In the genomic region with DNA sequence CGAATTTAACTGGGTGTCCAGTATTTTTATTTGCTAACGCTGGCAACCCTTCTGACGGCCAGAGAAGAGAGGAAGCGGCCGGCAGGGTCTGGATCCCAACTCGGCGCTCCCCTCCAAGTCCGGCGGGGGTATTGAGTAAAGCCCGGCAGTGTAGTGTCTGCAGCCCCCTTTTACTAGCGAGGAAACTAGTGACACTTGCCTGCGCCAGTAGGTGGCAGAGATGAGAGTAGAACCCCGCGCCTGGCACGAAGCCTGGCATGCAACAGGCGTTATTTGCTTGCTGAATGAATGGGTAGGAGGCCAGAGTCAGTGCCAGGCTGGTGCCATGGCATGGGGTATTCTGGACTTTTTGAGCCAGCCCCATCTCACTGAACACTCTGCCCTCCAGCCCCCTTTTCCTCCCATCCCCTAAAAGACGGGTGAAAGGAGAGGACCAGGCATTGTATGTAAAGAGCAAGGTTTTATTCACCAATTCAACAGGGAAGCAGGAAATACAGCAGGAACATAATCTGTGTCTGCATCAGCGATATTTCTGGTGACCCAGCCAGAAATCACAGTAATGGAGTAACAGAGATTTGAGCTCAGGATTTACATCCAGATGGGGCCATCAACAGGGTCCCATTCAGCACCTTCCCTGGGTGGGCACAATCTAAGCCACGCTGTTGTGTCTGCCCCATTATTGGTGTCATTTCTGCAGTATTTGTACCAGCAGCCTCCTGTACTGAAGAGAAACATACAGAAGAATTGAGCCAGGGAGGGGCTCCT, we compare ENCODE assay signal across 1 cellular context.
TF ChIP-seq lines count a peak whose summit lies in the region.

No MANE protein-coding gene starts in this region.

TF ChIP-seq in HepG2, 621 proteins besides CTCF, POLR2A, EP300 and RAD21:
- TF ChIP-seq ZNF382 (CRISPR knock-in tag; IDR thresholded peaks at IDR 0.05; ENCODE audit: borderline replicate concordance) = no peak
- TF ChIP-seq STAG1 (CRISPR knock-in tag; IDR thresholded peaks at IDR 0.05) = peak; percentile 46
- peak; percentile 10; the same call in 1 of the 2 replicates for TF ChIP-seq ZNF430 (CRISPR knock-in tag; IDR thresholded peaks at IDR 0.05)
- TF ChIP-seq, protein P1, sequence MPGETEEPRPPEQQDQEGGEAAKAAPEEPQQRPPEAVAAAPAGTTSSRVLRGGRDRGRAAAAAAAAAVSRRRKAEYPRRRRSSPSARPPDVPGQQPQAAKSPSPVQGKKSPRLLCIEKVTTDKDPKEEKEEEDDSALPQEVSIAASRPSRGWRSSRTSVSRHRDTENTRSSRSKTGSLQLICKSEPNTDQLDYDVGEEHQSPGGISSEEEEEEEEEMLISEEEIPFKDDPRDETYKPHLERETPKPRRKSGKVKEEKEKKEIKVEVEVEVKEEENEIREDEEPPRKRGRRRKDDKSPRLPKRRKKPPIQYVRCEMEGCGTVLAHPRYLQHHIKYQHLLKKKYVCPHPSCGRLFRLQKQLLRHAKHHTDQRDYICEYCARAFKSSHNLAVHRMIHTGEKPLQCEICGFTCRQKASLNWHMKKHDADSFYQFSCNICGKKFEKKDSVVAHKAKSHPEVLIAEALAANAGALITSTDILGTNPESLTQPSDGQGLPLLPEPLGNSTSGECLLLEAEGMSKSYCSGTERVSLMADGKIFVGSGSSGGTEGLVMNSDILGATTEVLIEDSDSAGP (CRISPR knock-in tag; IDR thresholded peaks at IDR 0.05; ENCODE audit: borderline replicate concordance) = 0 out of 2 replicates have a peak, but pooled peaks have one; percentile 26
- no peak for TF ChIP-seq ZNF558 (CRISPR knock-in tag; IDR thresholded peaks at IDR 0.05; ENCODE audit: borderline replicate concordance)
- no peak for TF ChIP-seq SAFB2 (CRISPR knock-in tag; IDR thresholded peaks at IDR 0.05; ENCODE audit: borderline replicate concordance, low read depth)
- TF ChIP-seq RBM39 (IDR thresholded peaks at IDR 0.05; ENCODE audit: low read depth, low read length, poor library complexity, severe bottlenecking) = peak; percentile 12
- TF ChIP-seq ZBTB7B (CRISPR knock-in tag; IDR thresholded peaks at IDR 0.05) = peak; percentile 55; the same call in 1 of the 2 replicates
- TF ChIP-seq, protein P2, sequence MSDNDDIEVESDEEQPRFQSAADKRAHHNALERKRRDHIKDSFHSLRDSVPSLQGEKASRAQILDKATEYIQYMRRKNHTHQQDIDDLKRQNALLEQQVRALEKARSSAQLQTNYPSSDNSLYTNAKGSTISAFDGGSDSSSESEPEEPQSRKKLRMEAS (IDR thresholded peaks at IDR 0.05) = 0 out of 2 replicates have a peak, but pooled peaks have one; percentile 8
- 0 out of 2 replicates have a peak, but pooled peaks have one; percentile 46 for TF ChIP-seq KDM4B (CRISPR knock-in tag; IDR thresholded peaks at IDR 0.05)
- TF ChIP-seq ZNF543 (CRISPR knock-in tag; IDR thresholded peaks at IDR 0.05) = 0 out of 2 replicates have a peak, but pooled peaks have one; percentile 9
- 0 out of 2 replicates have a peak, but pooled peaks have one; percentile 3 for TF ChIP-seq PHF21A (CRISPR knock-in tag; IDR thresholded peaks at IDR 0.05)
- TF ChIP-seq ATAD3A (CRISPR knock-in tag; IDR thresholded peaks at IDR 0.05) = no peak
- TF ChIP-seq, protein P3, sequence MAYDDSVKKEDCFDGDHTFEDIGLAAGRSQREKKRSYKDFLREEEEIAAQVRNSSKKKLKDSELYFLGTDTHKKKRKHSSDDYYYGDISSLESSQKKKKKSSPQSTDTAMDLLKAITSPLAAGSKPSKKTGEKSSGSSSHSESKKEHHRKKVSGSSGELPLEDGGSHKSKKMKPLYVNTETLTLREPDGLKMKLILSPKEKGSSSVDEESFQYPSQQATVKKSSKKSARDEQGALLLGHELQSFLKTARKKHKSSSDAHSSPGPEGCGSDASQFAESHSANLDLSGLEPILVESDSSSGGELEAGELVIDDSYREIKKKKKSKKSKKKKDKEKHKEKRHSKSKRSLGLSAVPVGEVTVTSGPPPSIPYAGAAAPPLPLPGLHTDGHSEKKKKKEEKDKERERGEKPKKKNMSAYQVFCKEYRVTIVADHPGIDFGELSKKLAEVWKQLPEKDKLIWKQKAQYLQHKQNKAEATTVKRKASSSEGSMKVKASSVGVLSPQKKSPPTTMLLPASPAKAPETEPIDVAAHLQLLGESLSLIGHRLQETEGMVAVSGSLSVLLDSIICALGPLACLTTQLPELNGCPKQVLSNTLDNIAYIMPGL (CRISPR knock-in tag; IDR thresholded peaks at IDR 0.05; ENCODE audit: borderline replicate concordance in 1 of 2, low read depth in 1 of 2) = peak; percentile 26 to 28; a peak in 1 of 4 replicates
- TF ChIP-seq, protein P4, sequence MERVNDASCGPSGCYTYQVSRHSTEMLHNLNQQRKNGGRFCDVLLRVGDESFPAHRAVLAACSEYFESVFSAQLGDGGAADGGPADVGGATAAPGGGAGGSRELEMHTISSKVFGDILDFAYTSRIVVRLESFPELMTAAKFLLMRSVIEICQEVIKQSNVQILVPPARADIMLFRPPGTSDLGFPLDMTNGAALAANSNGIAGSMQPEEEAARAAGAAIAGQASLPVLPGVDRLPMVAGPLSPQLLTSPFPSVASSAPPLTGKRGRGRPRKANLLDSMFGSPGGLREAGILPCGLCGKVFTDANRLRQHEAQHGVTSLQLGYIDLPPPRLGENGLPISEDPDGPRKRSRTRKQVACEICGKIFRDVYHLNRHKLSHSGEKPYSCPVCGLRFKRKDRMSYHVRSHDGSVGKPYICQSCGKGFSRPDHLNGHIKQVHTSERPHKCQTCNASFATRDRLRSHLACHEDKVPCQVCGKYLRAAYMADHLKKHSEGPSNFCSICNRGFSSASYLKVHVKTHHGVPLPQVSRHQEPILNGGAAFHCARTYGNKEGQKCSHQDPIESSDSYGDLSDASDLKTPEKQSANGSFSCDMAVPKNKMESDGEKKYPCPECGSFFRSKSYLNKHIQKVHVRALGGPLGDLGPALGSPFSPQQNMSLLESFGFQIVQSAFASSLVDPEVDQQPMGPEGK (CRISPR knock-in tag; IDR thresholded peaks at IDR 0.05) = peak; percentile 38; the same call in 1 of the 2 replicates
- peak; percentile 47; the same call in 1 of the 2 replicates for TF ChIP-seq NAIF1 (CRISPR knock-in tag; IDR thresholded peaks at IDR 0.05; ENCODE audit: borderline replicate concordance)
- no peak for TF ChIP-seq ZNF468 (CRISPR knock-in tag; IDR thresholded peaks at IDR 0.05)
- TF ChIP-seq, protein P5, sequence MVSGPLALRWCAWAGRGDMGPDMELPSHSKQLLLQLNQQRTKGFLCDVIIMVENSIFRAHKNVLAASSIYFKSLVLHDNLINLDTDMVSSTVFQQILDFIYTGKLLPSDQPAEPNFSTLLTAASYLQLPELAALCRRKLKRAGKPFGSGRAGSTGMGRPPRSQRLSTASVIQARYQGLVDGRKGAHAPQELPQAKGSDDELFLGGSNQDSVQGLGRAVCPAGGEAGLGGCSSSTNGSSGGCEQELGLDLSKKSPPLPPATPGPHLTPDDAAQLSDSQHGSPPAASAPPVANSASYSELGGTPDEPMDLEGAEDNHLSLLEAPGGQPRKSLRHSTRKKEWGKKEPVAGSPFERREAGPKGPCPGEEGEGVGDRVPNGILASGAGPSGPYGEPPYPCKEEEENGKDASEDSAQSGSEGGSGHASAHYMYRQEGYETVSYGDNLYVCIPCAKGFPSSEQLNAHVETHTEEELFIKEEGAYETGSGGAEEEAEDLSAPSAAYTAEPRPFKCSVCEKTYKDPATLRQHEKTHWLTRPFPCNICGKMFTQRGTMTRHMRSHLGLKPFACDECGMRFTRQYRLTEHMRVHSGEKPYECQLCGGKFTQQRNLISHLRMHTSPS (CRISPR knock-in tag; IDR thresholded peaks at IDR 0.05; ENCODE audit: low read depth) = peak; percentile 85
- TF ChIP-seq HNRNPL (IDR thresholded peaks at IDR 0.05; ENCODE audit: low read depth, low read length) = peak; percentile 98
- TF ChIP-seq GATAD2A (CRISPR knock-in tag; IDR thresholded peaks at IDR 0.05) = peak; percentile 11; the same call in 1 of the 2 replicates
- TF ChIP-seq, protein P6, sequence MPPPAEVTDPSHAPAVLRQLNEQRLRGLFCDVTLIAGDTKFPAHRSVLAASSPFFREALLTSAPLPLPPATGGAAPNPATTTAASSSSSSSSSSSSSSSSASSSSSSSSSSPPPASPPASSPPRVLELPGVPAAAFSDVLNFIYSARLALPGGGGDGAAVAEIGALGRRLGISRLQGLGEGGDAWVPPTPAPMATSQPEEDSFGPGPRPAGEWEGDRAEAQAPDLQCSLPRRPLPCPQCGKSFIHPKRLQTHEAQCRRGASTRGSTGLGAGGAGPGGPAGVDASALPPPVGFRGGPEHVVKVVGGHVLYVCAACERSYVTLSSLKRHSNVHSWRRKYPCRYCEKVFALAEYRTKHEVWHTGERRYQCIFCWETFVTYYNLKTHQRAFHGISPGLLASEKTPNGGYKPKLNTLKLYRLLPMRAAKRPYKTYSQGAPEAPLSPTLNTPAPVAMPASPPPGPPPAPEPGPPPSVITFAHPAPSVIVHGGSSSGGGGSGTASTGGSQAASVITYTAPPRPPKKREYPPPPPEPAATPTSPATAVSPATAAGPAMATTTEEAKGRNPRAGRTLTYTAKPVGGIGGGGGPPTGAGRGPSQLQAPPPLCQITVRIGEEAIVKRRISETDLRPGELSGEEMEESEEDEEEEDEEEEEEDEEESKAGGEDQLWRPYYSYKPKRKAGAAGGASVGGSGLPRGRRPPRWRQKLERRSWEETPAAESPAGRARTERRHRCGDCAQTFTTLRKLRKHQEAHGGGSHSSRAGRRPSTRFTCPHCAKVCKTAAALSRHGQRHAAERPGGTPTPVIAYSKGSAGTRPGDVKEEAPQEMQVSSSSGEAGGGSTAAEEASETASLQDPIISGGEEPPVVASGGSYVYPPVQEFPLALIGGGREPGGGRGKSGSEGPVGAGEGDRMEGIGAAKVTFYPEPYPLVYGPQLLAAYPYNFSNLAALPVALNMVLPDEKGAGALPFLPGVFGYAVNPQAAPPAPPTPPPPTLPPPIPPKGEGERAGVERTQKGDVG (CRISPR knock-in tag; IDR thresholded peaks at IDR 0.05; ENCODE audit: borderline replicate concordance) = 0 out of 2 replicates have a peak, but pooled peaks have one; percentile 9
- TF ChIP-seq ZNF230 (CRISPR knock-in tag; IDR thresholded peaks at IDR 0.05) = 0 out of 2 replicates have a peak, but pooled peaks have one; percentile 20
- TF ChIP-seq NCOA2 (CRISPR knock-in tag; IDR thresholded peaks at IDR 0.05) = no peak
- 0 out of 2 replicates have a peak, but pooled peaks have one; percentile 12 for TF ChIP-seq TOPORS (CRISPR knock-in tag; IDR thresholded peaks at IDR 0.05)
- peak; percentile 40 for TF ChIP-seq TEAD3 (CRISPR knock-in tag; optimal IDR thresholded peaks at IDR 0.05; ENCODE audit: borderline replicate concordance)
